Comparison of ENCODE assay signal across 20 cellular contexts in the genomic region with DNA sequence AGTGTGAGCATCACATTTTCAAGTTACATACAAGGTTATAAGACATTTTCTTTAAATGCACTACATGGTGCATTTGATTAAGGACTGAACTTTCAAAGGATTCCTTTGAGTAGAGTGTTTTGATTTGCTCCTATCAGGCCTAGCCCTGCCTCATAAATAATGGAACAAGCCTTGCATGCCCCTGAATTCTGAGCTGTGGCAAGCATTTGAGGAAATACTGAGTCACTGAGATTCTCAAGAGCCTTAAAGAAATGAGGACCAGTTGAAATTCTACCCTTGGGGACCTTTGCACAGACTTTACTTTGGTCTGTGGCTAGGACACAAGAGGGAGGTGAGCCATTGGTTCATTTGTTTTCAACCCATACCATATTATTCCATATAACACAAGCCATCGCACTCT.
A peak's percentile ranks its signal among the peaks of the same experiment; 100 is the strongest.
DNase-seq lines count a peak whose midpoint lies in the region; ATAC-seq and TF ChIP-seq lines count a peak whose summit lies in the region.
"Had no signal": no experiment of that assay in that cellular context is flagged by ENCODE, and none has a peak within 500 bp of the region (broad histone marks: within the 10 kb centered on the region; RNA-seq: fewer than 3 reads in every experiment).

No MANE protein-coding gene starts in this region.

- no peak overlapping the region for H3K18ac ChIP-seq in IMR-90 (ENCODE audit: low read depth, low read length)

- H3K27me3 Mint-ChIP-seq in natural killer cell treated with Interleukin-12 subunit alpha and Interleukin-12 subunit beta and Interleukin-15 and Interleukin-18, amount 100 ng/mL, for 72 hours, result no peaks in the 10 kb centered on the region
- H3K27me3 Mint-ChIP-seq: CD4-positive, CD25-positive, alpha-beta regulatory T cell had no signal

- H3K9me3 Mint-ChIP-seq in natural killer cell treated with Interleukin-12 subunit alpha and Interleukin-12 subunit beta and Interleukin-15 and Interleukin-18, amount 100 ng/mL, for 72 hours, result peaks cover 11% of the 10 kb centered on the region

- H3K23ac ChIP-seq in IMR-90 (ENCODE audit: low read depth, low read length), result no peak overlapping the region

- H3K36me3 ChIP-seq in IMR-90 (ENCODE audit: control insufficient read depth, insufficient read depth, low read length), result no peaks in the 10 kb centered on the region
- H3K36me3 ChIP-seq: Peyer's patch, SJSA1 had no signal

- ATAC-seq in IMR-90 (ENCODE audit: low read depth) (no peak), GM19397 (IDR thresholded peaks at IDR 0.05; ENCODE audit: unreplicated experiment) (no peak), HG02571 (IDR thresholded peaks at IDR 0.05; ENCODE audit: unreplicated experiment) (no peak)
- no peak for ATAC-seq in natural killer cell treated with Interleukin-12 subunit alpha and Interleukin-12 subunit beta and Interleukin-15 and Interleukin-18, amount 100 ng/mL, for 72 hours
- ATAC-seq: Right ventricle myocardium inferior had no signal

- no peaks in the 10 kb centered on the region for H3K27me3 ChIP-seq in IMR-90 (ENCODE audit: control insufficient read depth, insufficient read depth, low read length)
- H3K27me3 ChIP-seq: Peyer's patch, SJSA1 had no signal

- no peak overlapping the region for H4K5ac ChIP-seq in IMR-90 (ENCODE audit: low read depth, low read length)

- no peak overlapping the region for H2BK20ac ChIP-seq in IMR-90 (ENCODE audit: low read depth, low read length)

- no peak overlapping the region for H4K8ac ChIP-seq in IMR-90 (ENCODE audit: low read depth in 2 of 2, low read length in 2 of 2)

- H3K4me3 ChIP-seq in IMR-90 (ENCODE audit: insufficient read depth, low read depth, low read length) (no peak overlapping the region), choroid plexus epithelial cell (ENCODE audit: low read depth, low read length) (no peak overlapping the region)
- H3K4me3 ChIP-seq: Peyer's patch, SJSA1 had no signal

- no peak overlapping the region for H3K27ac ChIP-seq in IMR-90 (ENCODE audit: insufficient read depth, low read length)
- H3K27ac ChIP-seq: Peyer's patch, SJSA1 had no signal

- no peak overlapping the region for H3K4me3 Mint-ChIP-seq in natural killer cell treated with Interleukin-12 subunit alpha and Interleukin-12 subunit beta and Interleukin-15 and Interleukin-18, amount 100 ng/mL, for 72 hours
- H3K4me3 Mint-ChIP-seq: CD4-positive, CD25-positive, alpha-beta regulatory T cell had no signal

- POLR2A ChIA-PET in IMR-90 (lab: Charles Lee; ENCODE audit: unreplicated experiment), result no interaction called here

- in situ Hi-C loops in IMR-90 (cut with MboI; ENCODE audit: low sequenced_read_pairs), result no loop called here

- H2BK5ac ChIP-seq in IMR-90 (ENCODE audit: low read depth, low read length, poor library complexity, severe bottlenecking), result no peak overlapping the region

- no peak overlapping the region for H3K56ac ChIP-seq in IMR-90 (ENCODE audit: extremely low read depth, insufficient read depth, low read length)

- DNase-seq in IMR-90 (peak; percentile 28), choroid plexus epithelial cell (ENCODE audit: low read depth) (peak; percentile 39), iris pigment epithelial cell (ENCODE audit: low read depth) (peak; percentile 69), NCI-H2196 (lab: John Stamatoyannopoulos, UW; ENCODE audit: unreplicated experiment) (no peak)
- DNase-seq in natural killer cell treated with Interleukin-12 subunit alpha and Interleukin-12 subunit beta and Interleukin-15 and Interleukin-18, amount 100 ng/mL, for 72 hours (ENCODE audit: low spot score), result no peak
- DNase-seq: CD4-positive, CD25-positive, alpha-beta regulatory T cell; DMS79; Kasumi-1; MM.1S; NCI-H1048; NCI-H1436; NCI-H187 treated with DMSO at 0.1 percent for 48 hours; NCI-H226; NCI-H510A treated with DMSO at 0.1 percent for 48 hours; NCI-H82; Peyer's patch had no signal

- no peak overlapping the region for H4K91ac ChIP-seq in IMR-90 (ENCODE audit: insufficient read depth, low read depth, low read length)

- intact Hi-C loops in IMR-90 (cut with micrococcal nuclease), result no loop called here

- no peak for TF ChIP-seq RAD21 in IMR-90 (IDR thresholded peaks at IDR 0.05; ENCODE audit: low read length)

- CTCF ChIA-PET in IMR-90 (lab: Yijun Ruan, JAX), result no interaction called here

- no peak overlapping the region for H3K4ac ChIP-seq in IMR-90 (ENCODE audit: low read depth, low read length)

- no peak overlapping the region for H3K4me2 ChIP-seq in IMR-90 (ENCODE audit: low read depth, low read length)

- H2BK120ac ChIP-seq in IMR-90 (ENCODE audit: low read depth, low read length), result no peak overlapping the region

- H2BK15ac ChIP-seq in IMR-90 (ENCODE audit: low read depth, low read length), result no peak overlapping the region

- dilution Hi-C loops in IMR-90 (cut with HindIII; ENCODE audit: low sequenced_read_pairs, unreplicated experiment), result no loop called here

- no peak overlapping the region for H2AFZ ChIP-seq in IMR-90 (replicated peaks; ENCODE audit: low read length, poor library complexity)

- H3K9me3 ChIP-seq in IMR-90 (ENCODE audit: control insufficient read depth, insufficient read depth, low read length), result no peaks in the 10 kb centered on the region
- H3K9me3 ChIP-seq: Peyer's patch, SJSA1 had no signal

- no peak overlapping the region for H3K14ac ChIP-seq in IMR-90 (replicated peaks; ENCODE audit: low read depth, low read length)

- WGBS in IMR-90 (ENCODE audit: extremely low coverage in 2 of 2, insufficient read length in 1 of 2), 2 experiments, result no CpG with 5 or more reads among the region's 1 CpG

- TF ChIP-seq POLR2A in IMR-90 (IDR thresholded peaks at IDR 0.05; ENCODE audit: low read depth, low read length), result no peak

- no peak overlapping the region for H2AK5ac ChIP-seq in IMR-90 (ENCODE audit: low read depth, low read length)

- no peaks in the 10 kb centered on the region for H3K9me1 ChIP-seq in IMR-90 (ENCODE audit: insufficient read depth, low read length)

- H3K27ac Mint-ChIP-seq in natural killer cell treated with Interleukin-12 subunit alpha and Interleukin-12 subunit beta and Interleukin-15 and Interleukin-18, amount 100 ng/mL, for 72 hours, result no peak overlapping the region
- H3K27ac Mint-ChIP-seq: CD4-positive, CD25-positive, alpha-beta regulatory T cell had no signal

- no peak overlapping the region for H3K9ac ChIP-seq in IMR-90 (ENCODE audit: low read depth, low read length)

- H3K4me1 Mint-ChIP-seq in natural killer cell treated with Interleukin-12 subunit alpha and Interleukin-12 subunit beta and Interleukin-15 and Interleukin-18, amount 100 ng/mL, for 72 hours (ENCODE audit: low read depth in 2 of 2), result no peaks in the 10 kb centered on the region

- no peaks in the 10 kb centered on the region for H4K20me1 ChIP-seq in IMR-90 (ENCODE audit: insufficient read depth, low read length)

- no peak overlapping the region for H2AK9ac ChIP-seq in IMR-90 (replicated peaks; ENCODE audit: low read depth, low read length, poor library complexity)

- no peaks in the 10 kb centered on the region; the same call in 1 of the 2 replicates for H3K4me1 ChIP-seq in IMR-90 (ENCODE audit: control insufficient read depth, insufficient read depth, low read length)
- H3K4me1 ChIP-seq: Peyer's patch had no signal

- no peaks in the 10 kb centered on the region for H3K36me3 Mint-ChIP-seq in natural killer cell treated with Interleukin-12 subunit alpha and Interleukin-12 subunit beta and Interleukin-15 and Interleukin-18, amount 100 ng/mL, for 72 hours
- H3K36me3 Mint-ChIP-seq: CD4-positive, CD25-positive, alpha-beta regulatory T cell had no signal

- no peak for TF ChIP-seq CTCF in IMR-90 (conservative IDR thresholded peaks at IDR 0.05; ENCODE audit: low read depth, low read length)
- no peak for TF ChIP-seq CTCF in choroid plexus epithelial cell (conservative IDR thresholded peaks at IDR 0.05; ENCODE audit: low read depth, low read length)

- BruUV-seq in IMR-90 (replicated peaks; lab: Mats Ljungman, UMichigan), result no TSS peak

- H3K79me1 ChIP-seq in IMR-90 (ENCODE audit: low read depth in 1 of 2, low read length in 2 of 2), result no peaks in the 10 kb centered on the region

TF ChIP-seq in IMR-90, 13 proteins besides CTCF, POLR2A, EP300 and RAD21:
- TF ChIP-seq CHD1 (IDR thresholded peaks at IDR 0.05; ENCODE audit: low read depth, low read length) (no peak), RFX5 (IDR thresholded peaks at IDR 0.05; ENCODE audit: low read depth, low read length) (no peak), BHLHE40 (IDR thresholded peaks at IDR 0.05; ENCODE audit: low read depth, low read length) (no peak), RCOR1 (IDR thresholded peaks at IDR 0.05; ENCODE audit: insufficient replicate concordance, low read length) (no peak), MAZ (IDR thresholded peaks at IDR 0.05; ENCODE audit: borderline replicate concordance, low read depth, low read length) (no peak), MAFK (IDR thresholded peaks at IDR 0.05; ENCODE audit: low read depth, low read length) (no peak), NFE2L2 (IDR thresholded peaks at IDR 0.05; ENCODE audit: low read depth, low read length) (no peak), ELK1 (IDR thresholded peaks at IDR 0.05; ENCODE audit: borderline replicate concordance, low read depth, low read length) (no peak), USF2 (IDR thresholded peaks at IDR 0.05; ENCODE audit: low read depth, low read length) (no peak), CEBPB (IDR thresholded peaks at IDR 0.05; ENCODE audit: low read depth, low read length) (no peak), FOS (IDR thresholded peaks at IDR 0.05; ENCODE audit: low read depth, low read length) (no peak), MXI1 (IDR thresholded peaks at IDR 0.05; ENCODE audit: borderline replicate concordance, low read depth, low read length) (no peak), SMC3 (IDR thresholded peaks at IDR 0.05; ENCODE audit: low read depth, low read length) (no peak)

Comparison
In these comparisons a context has a peak if more than half of its experiments do, and no peak if none do; other contexts are left out.
1. DNase-seq: peak in IMR-90 (single experiment), choroid plexus epithelial cell (single experiment) and iris pigment epithelial cell (single experiment); none in NCI-H2196 (single experiment) and natural killer cell treated with Interleukin-12 subunit alpha and Interleukin-12 subunit beta and Interleukin-15 and Interleukin-18, amount 100 ng/mL, for 72 hours (single experiment).